In genomic region chr3:106332884-106333283, GRCh38 we compare ENCODE assay signal across 8 cellular contexts.
DNase-seq lines count a peak whose midpoint lies in the region; ATAC-seq, FAIRE-seq and TF ChIP-seq lines count a peak whose summit lies in the region.

No MANE protein-coding gene starts in this region.

- TF ChIP-seq CTCF in A549 (IDR thresholded peaks at IDR 0.05) (no peak), H1 (IDR thresholded peaks at IDR 0.05; ENCODE audit: control extremely low read depth in 1 of 3, insufficient read depth in 1 of 3, low read depth in 1 of 3, low read length in 3 of 3) (no peak), heart right ventricle (IDR thresholded peaks at IDR 0.05) (no peak)

- no peak overlapping the region for H2BK15ac ChIP-seq in H1 (ENCODE audit: low read length)

- CTCF ChIA-PET in A549 (lab: Yijun Ruan, JAX) (interaction anchor here (1.2 kb wide), 1 partner anchor 9 kb away, joined by 3 read pairs; no protein-coding TSS in a partner anchor), H1 (lab: Charles Lee; ENCODE audit: partially characterized antibody) (interaction anchor here (0.6 kb wide), 1 partner anchor 627 kb away, joined by 3 read pairs; no protein-coding TSS in a partner anchor)

- FAIRE-seq in A549 (lab: Jason Lieb, UNC) (no peak), H1 (lab: Jason Lieb, UNC) (peak; percentile 13)

- TF ChIP-seq EP300 in A549 (IDR thresholded peaks at IDR 0.05): no peak
- no peak for TF ChIP-seq EP300 in H1 (IDR thresholded peaks at IDR 0.05; ENCODE audit: borderline replicate concordance in 1 of 2, low read depth in 2 of 2, low read length in 2 of 2)

- H3K79me1 ChIP-seq in H1 (ENCODE audit: low read depth, low read length): no peaks in the 10 kb centered on the region

- H3K4me3 ChIP-seq in A549 (no peak overlapping the region), H1 (ENCODE audit: extremely low read depth in 1 of 4, insufficient read depth in 2 of 4, low read depth in 3 of 4, low read length in 4 of 4) (no peak overlapping the region), heart right ventricle (no peak overlapping the region)

- H2BK12ac ChIP-seq in H1 (ENCODE audit: low read depth, low read length): no peak overlapping the region

- H3K23ac ChIP-seq in H1 (ENCODE audit: insufficient read length): no peak overlapping the region

- no peak overlapping the region for H2BK120ac ChIP-seq in H1 (replicated peaks; ENCODE audit: low read depth, low read length)

- H3K4me1 ChIP-seq in A549 (peaks cover 11% of the 10 kb centered on the region; the same call in 1 of the 3 replicates), H1 (replicated peaks in 1 of 4; ENCODE audit: control insufficient read depth in 3 of 4, insufficient read depth in 4 of 4, low read length in 3 of 4) (no peaks in the 10 kb centered on the region), heart right ventricle (no peaks in the 10 kb centered on the region)

- H4K5ac ChIP-seq in H1 (ENCODE audit: insufficient read length, low read depth, low read length): no peak overlapping the region

- no peak overlapping the region for H3K4me2 ChIP-seq in A549
- H3K4me2 ChIP-seq in H1 (ENCODE audit: insufficient read depth in 1 of 2, low read depth in 2 of 2, low read length in 2 of 2): no peak overlapping the region

- H3K23me2 ChIP-seq in H1 (ENCODE audit: low read depth, low read length): no peaks in the 10 kb centered on the region; the same call in 1 of the 2 replicates

- no peak overlapping the region for H3K14ac ChIP-seq in H1 (ENCODE audit: insufficient read length)

- H3K9me3 ChIP-seq in A549 (no peaks in the 10 kb centered on the region), H1 (ENCODE audit: insufficient read depth in 2 of 2, low read depth in 1 of 2, low read length in 1 of 2) (no peaks in the 10 kb centered on the region), heart right ventricle (no peaks in the 10 kb centered on the region)

- peak in 1 of 2 experiments; percentile 30; a peak in 2 of 6 replicates for ATAC-seq in A549
- ATAC-seq in GM21367 (IDR thresholded peaks at IDR 0.05; ENCODE audit: unreplicated experiment): peak; percentile 45
- no peak for ATAC-seq in heart right ventricle

- H3K18ac ChIP-seq in H1 (ENCODE audit: extremely low read depth, low read length): no peak overlapping the region

- POLR2A ChIA-PET in A549 (lab: Yijun Ruan, JAX) (no interaction called here), H1 (lab: Charles Lee; ENCODE audit: partially characterized antibody) (no interaction called here)

- DNase-seq in A549 (ENCODE audit: low read depth in 1 of 2, low spot score in 1 of 2): peak in 1 of 2 experiments; percentile 21
- peak; percentile 59 for DNase-seq in HS-27A (ENCODE audit: low read depth)
- no peak for DNase-seq in H1 (ENCODE audit: low read depth in 1 of 2, low spot score in 2 of 2)
- no peak for DNase-seq in occipital lobe (lab: John Stamatoyannopoulos, UW)
- no peak for DNase-seq in KG1 (lab: John Stamatoyannopoulos, UW)
- DNase-seq in heart right ventricle: no peak
- no peak for DNase-seq in OCI-M2 (lab: John Stamatoyannopoulos, UW; ENCODE audit: unreplicated experiment)

- TF ChIP-seq RAD21 in A549 (conservative IDR thresholded peaks at IDR 0.05 in 1 of 2, IDR thresholded peaks at IDR 0.05 in 1 of 2) (peak in 1 of 2 experiments; percentile 7; a peak in 1 of 5 replicates), H1 (IDR thresholded peaks at IDR 0.05 in 1 of 2, conservative IDR thresholded peaks at IDR 0.05 in 1 of 2; ENCODE audit: low read depth in 2 of 2, low read length in 2 of 2) (peak; percentile 42 to 66; a peak in 3 of 4 replicates)

- H3K27ac ChIP-seq in A549 (no peak overlapping the region), H1 (ENCODE audit: low read depth, low read length) (no peak overlapping the region), heart right ventricle (no peak overlapping the region)

- peak overlapping the region; percentile 82; the same call in 1 of the 2 replicates for H2AFZ ChIP-seq in H1 (ENCODE audit: low read length)

- H3K56ac ChIP-seq in H1 (replicated peaks; ENCODE audit: insufficient read length, low read depth, low read length): no peak overlapping the region

- 20% methylated on average over 2 of the region's 2 CpGs for WGBS in A549 (ENCODE audit: missing lambda C conversion rate)
- 82% methylated on average over 2 of the region's 2 CpGs; no CpG with 5 or more reads in 1 of the 2 experiments for WGBS in H1 (ENCODE audit: extremely low coverage in 1 of 2, insufficient coverage in 1 of 2, insufficient read length in 1 of 2, insufficient replicate concordance in 2 of 2, low coverage in 1 of 2, low lambda C conversion rate in 2 of 2, missing lambda C conversion rate in 1 of 2), 2 experiments
- WGBS in heart right ventricle, 2 donors: 92 to 97% methylated on average over 2 of the region's 2 CpGs

- no peak overlapping the region for H2AK5ac ChIP-seq in H1 (ENCODE audit: low read depth, low read length)

- H4K8ac ChIP-seq in H1 (ENCODE audit: extremely low read depth, insufficient read depth, low read length): no peak overlapping the region

- TF ChIP-seq POLR2A in A549 (IDR thresholded peaks at IDR 0.05; ENCODE audit: low read length): no peak
- no peak for TF ChIP-seq POLR2A in H1 (IDR thresholded peaks at IDR 0.05; ENCODE audit: control extremely low read depth in 1 of 2, low read depth in 2 of 2, low read length in 2 of 2)

- no peak overlapping the region for H2BK5ac ChIP-seq in H1 (ENCODE audit: low read depth, low read length)

- H3K27me3 ChIP-seq in H1 (replicated peaks in 1 of 4; ENCODE audit: control insufficient read depth in 3 of 4, extremely low read depth in 1 of 4, insufficient read depth in 3 of 4, low read length in 3 of 4) (no peaks in the 10 kb centered on the region), heart right ventricle (no peaks in the 10 kb centered on the region)

- H3K9ac ChIP-seq in H1 (replicated peaks in 1 of 4; ENCODE audit: extremely low read depth in 1 of 4, low read depth in 3 of 4, low read length in 3 of 4): no peak overlapping the region

- no peaks in the 10 kb centered on the region for H3K79me2 ChIP-seq in H1 (ENCODE audit: control insufficient read depth in 1 of 2, insufficient read depth in 2 of 2, low read length in 2 of 2)

- intact Hi-C loops in heart right ventricle (cut with DNase I): no loop called here

- no peak overlapping the region for H2BK20ac ChIP-seq in H1 (ENCODE audit: low read length)

- H3K36me3 ChIP-seq in H1 (ENCODE audit: control insufficient read depth in 2 of 4, insufficient read depth in 4 of 4, low read length in 3 of 4): no peaks in the 10 kb centered on the region
- no peaks in the 10 kb centered on the region for H3K36me3 ChIP-seq in heart right ventricle

- H4K91ac ChIP-seq in H1 (replicated peaks; ENCODE audit: insufficient read length, low read length): no peak overlapping the region

- H4K20me1 ChIP-seq in H1 (replicated peaks in 1 of 2; ENCODE audit: control insufficient read depth in 1 of 2, insufficient read depth in 2 of 2, low read length in 2 of 2): no peaks in the 10 kb centered on the region

- H3K4ac ChIP-seq in H1 (replicated peaks; ENCODE audit: insufficient read length, low read depth, low read length): no peak overlapping the region

TF ChIP-seq in A549, 52 proteins besides CTCF, POLR2A, EP300 and RAD21:
- TF ChIP-seq MYC (IDR thresholded peaks at IDR 0.05; ENCODE audit: borderline replicate concordance, low read length): no peak
- no peak for TF ChIP-seq HES2 (IDR thresholded peaks at IDR 0.05)
- no peak for TF ChIP-seq HOXB13 (CRISPR knock-in tag; IDR thresholded peaks at IDR 0.05; ENCODE audit: low read depth)
- TF ChIP-seq FOSL2 (IDR thresholded peaks at IDR 0.05): no peak
- TF ChIP-seq FOSL2 (CRISPR knock-in tag; IDR thresholded peaks at IDR 0.05): peak; percentile 10; the same call in 1 of the 2 replicates
- no peak for TF ChIP-seq CHD4 (IDR thresholded peaks at IDR 0.05; ENCODE audit: borderline replicate concordance)
- no peak for TF ChIP-seq FOSB (CRISPR knock-in tag; IDR thresholded peaks at IDR 0.05)
- no peak for TF ChIP-seq ATOH8 (CRISPR knock-in tag; IDR thresholded peaks at IDR 0.05; ENCODE audit: low read depth)

TF ChIP-seq in H1, 55 proteins besides CTCF, POLR2A, EP300 and RAD21:
- TF ChIP-seq SP4 (IDR thresholded peaks at IDR 0.05; ENCODE audit: low read length) (no peak), TAF1 (IDR thresholded peaks at IDR 0.05; ENCODE audit: low read depth, low read length) (no peak), SP2 (IDR thresholded peaks at IDR 0.05; ENCODE audit: low read length) (no peak), NANOG (IDR thresholded peaks at IDR 0.05; ENCODE audit: insufficient read depth, low read depth, low read length, poor library complexity, severe bottlenecking) (no peak), CBX8 (IDR thresholded peaks at IDR 0.05; ENCODE audit: borderline replicate concordance, low read depth, low read length) (no peak), GTF2F1 (IDR thresholded peaks at IDR 0.05; ENCODE audit: borderline replicate concordance, low read depth, low read length) (no peak), MAFK (IDR thresholded peaks at IDR 0.05; ENCODE audit: low read depth, low read length) (no peak), TAF7 (optimal IDR thresholded peaks at IDR 0.05; ENCODE audit: borderline replicate concordance, low read depth, low read length) (no peak), BACH1 (IDR thresholded peaks at IDR 0.05; ENCODE audit: low read length) (no peak)
